Comparison of ENCODE assay signal across 21 cellular contexts in genomic region chr14:69698572-69698971, GRCh38.
A peak's percentile ranks its signal among the peaks of the same experiment; 100 is the strongest.
DNase-seq lines count a peak whose midpoint lies in the region; ATAC-seq and TF ChIP-seq lines count a peak whose summit lies in the region.
"Had no signal": no experiment of that assay in that cellular context is flagged by ENCODE, and none has a peak within 500 bp of the region (broad histone marks: within the 10 kb centered on the region; RNA-seq: fewer than 3 reads in every experiment).

No MANE protein-coding gene starts in this region.

- H3K36me3 Mint-ChIP-seq in T-helper 1 cell treated with Interleukin-12 subunit alpha and Interleukin-12 subunit beta and Interleukin-4 antibody, amounts not matched to agents 30 μg/mL and 1 μg/mL, for 36 hours (ENCODE audit: low read depth) = peaks cover 19% of the 10 kb centered on the region
- H3K36me3 Mint-ChIP-seq in central memory CD8-positive, alpha-beta T cell (ENCODE audit: insufficient read depth) = peaks cover 14% of the 10 kb centered on the region
- H3K36me3 Mint-ChIP-seq in nephron progenitor cell (ENCODE audit: low read depth) = no peaks in the 10 kb centered on the region
- H3K36me3 Mint-ChIP-seq in CD4-positive, alpha-beta T cell (ENCODE audit: low read depth) = peaks cover 16% of the 10 kb centered on the region

- no peak overlapping the region for H3K4me3 Mint-ChIP-seq in T-helper 1 cell treated with Interleukin-12 subunit alpha and Interleukin-12 subunit beta and Interleukin-4 antibody, amounts not matched to agents 30 μg/mL and 1 μg/mL, for 36 hours
- no peak overlapping the region for H3K4me3 Mint-ChIP-seq in central memory CD8-positive, alpha-beta T cell
- no peak overlapping the region for H3K4me3 Mint-ChIP-seq in nephron progenitor cell
- H3K4me3 Mint-ChIP-seq in CD4-positive, alpha-beta T cell = no peak overlapping the region
- H3K4me3 Mint-ChIP-seq: T-helper 2 cell treated with Interferon-gamma antibody and Interleukin-4, amounts not matched to agents 5 μg/mL and 100 μg/mL, for 36 hours had no signal

- H3K27ac ChIP-seq in CD4-positive, alpha-beta T cell (ENCODE audit: low read depth, low read length) = no peak overlapping the region
- H3K27ac ChIP-seq: 22Rv1, esophagus squamous epithelium, gastroesophageal sphincter, SJSA1 had no signal

- no peaks in the 10 kb centered on the region for H3K9me3 ChIP-seq in CD4-positive, alpha-beta T cell (ENCODE audit: control insufficient read depth, low read length)
- H3K9me3 ChIP-seq: esophagus squamous epithelium, gastroesophageal sphincter, SJSA1, upper lobe of left lung had no signal

- peaks cover 79% of the 10 kb centered on the region for H3K4me1 Mint-ChIP-seq in T-helper 1 cell treated with Interleukin-12 subunit alpha and Interleukin-12 subunit beta and Interleukin-4 antibody, amounts not matched to agents 30 μg/mL and 1 μg/mL, for 36 hours (ENCODE audit: low read depth)
- H3K4me1 Mint-ChIP-seq in central memory CD8-positive, alpha-beta T cell = peaks cover 78% of the 10 kb centered on the region
- H3K4me1 Mint-ChIP-seq in nephron progenitor cell = peaks cover 97% of the 10 kb centered on the region
- peaks cover 89% of the 10 kb centered on the region for H3K4me1 Mint-ChIP-seq in CD4-positive, alpha-beta T cell (ENCODE audit: low read depth)

- DNase-seq in T-helper 1 cell (no peak), ELF-1 (ENCODE audit: low read depth, low spot score) (peak; percentile 34), nephron progenitor cell (no peak), HK-2 (ENCODE audit: unreplicated experiment) (no peak), medulla oblongata (ENCODE audit: extremely low spot score) (no peak)
- DNase-seq in central memory CD8-positive, alpha-beta T cell (ENCODE audit: low spot score in 2 of 2) = no peak
- no peak for DNase-seq in CD4-positive, alpha-beta T cell
- DNase-seq: aorta; effector CD8-positive, alpha-beta T cell; esophagus squamous epithelium; HCEC 1CT; NCI-H1417; NCI-H446 treated with DMSO at 0.1 percent for 48 hours; small intestine; stimulated activated CD4-positive, alpha-beta T cell treated with anti-CD3 and anti-CD28 coated beads, Interleukin-2, amount 100 ng/mL, for 48 hours; upper lobe of left lung had no signal

- no peaks in the 10 kb centered on the region for H3K9me3 Mint-ChIP-seq in T-helper 1 cell treated with Interleukin-12 subunit alpha and Interleukin-12 subunit beta and Interleukin-4 antibody, amounts not matched to agents 30 μg/mL and 1 μg/mL, for 36 hours
- H3K9me3 Mint-ChIP-seq in central memory CD8-positive, alpha-beta T cell = no peaks in the 10 kb centered on the region
- no peaks in the 10 kb centered on the region for H3K9me3 Mint-ChIP-seq in nephron progenitor cell
- no peaks in the 10 kb centered on the region for H3K9me3 Mint-ChIP-seq in CD4-positive, alpha-beta T cell
- H3K9me3 Mint-ChIP-seq: T-helper 2 cell treated with Interferon-gamma antibody and Interleukin-4, amounts not matched to agents 5 μg/mL and 100 μg/mL, for 36 hours had no signal

- intact Hi-C loops in CD4-positive, alpha-beta T cell (cut with DNase I, micrococcal nuclease) = no loop called here

- H3K27me3 ChIP-seq in CD4-positive, alpha-beta T cell (ENCODE audit: control insufficient read depth, insufficient read depth, low read length) = no peaks in the 10 kb centered on the region
- H3K27me3 ChIP-seq: esophagus squamous epithelium, gastroesophageal sphincter, SJSA1, upper lobe of left lung had no signal

- ATAC-seq in central memory CD8-positive, alpha-beta T cell (replicated peaks; ENCODE audit: extremely low read depth, poor library complexity, severe bottlenecking) = no peak
- ATAC-seq in CD4-positive, alpha-beta T cell (ENCODE audit: poor library complexity) = no peak
- ATAC-seq: gastroesophageal sphincter had no signal

- H3K27me3 Mint-ChIP-seq in T-helper 1 cell treated with Interleukin-12 subunit alpha and Interleukin-12 subunit beta and Interleukin-4 antibody, amounts not matched to agents 30 μg/mL and 1 μg/mL, for 36 hours (ENCODE audit: low read depth) = no peaks in the 10 kb centered on the region
- no peaks in the 10 kb centered on the region for H3K27me3 Mint-ChIP-seq in central memory CD8-positive, alpha-beta T cell
- no peaks in the 10 kb centered on the region for H3K27me3 Mint-ChIP-seq in nephron progenitor cell (ENCODE audit: low read depth, poor library complexity)
- H3K27me3 Mint-ChIP-seq in CD4-positive, alpha-beta T cell = no peaks in the 10 kb centered on the region

- TF ChIP-seq CTCF in nephron progenitor cell (IDR thresholded peaks at IDR 0.05) = no peak
- TF ChIP-seq CTCF in CD4-positive, alpha-beta T cell (IDR thresholded peaks at IDR 0.05) = no peak

- POLR2A ChIA-PET in CD4-positive, alpha-beta T cell (lab: Charles Lee) = interaction anchor here (0.9 to 1.2 kb wide), 3 partner anchors 68 to 103 kb away, joined by 3 to 4 read pairs (median 4); partner anchors contain the start of gene SRSF5

- CTCF ChIA-PET in CD4-positive, alpha-beta T cell (lab: Charles Lee) = no interaction called here

- peak overlapping the region; percentile 5 for H3K27ac Mint-ChIP-seq in T-helper 1 cell treated with Interleukin-12 subunit alpha and Interleukin-12 subunit beta and Interleukin-4 antibody, amounts not matched to agents 30 μg/mL and 1 μg/mL, for 36 hours
- peak overlapping the region; percentile 67 for H3K27ac Mint-ChIP-seq in central memory CD8-positive, alpha-beta T cell (ENCODE audit: low read depth)
- peak overlapping the region; percentile 93 for H3K27ac Mint-ChIP-seq in nephron progenitor cell
- no peak overlapping the region for H3K27ac Mint-ChIP-seq in CD4-positive, alpha-beta T cell
